In genomic region chr6:146090474-146090873, GRCh38 we compare ENCODE assay signal across 26 cellular contexts.
DNase-seq lines count a peak whose midpoint lies in the region; ATAC-seq and TF ChIP-seq lines count a peak whose summit lies in the region.
"Had no signal": no experiment of that assay in that cellular context is flagged by ENCODE, and none has a peak within 500 bp of the region (broad histone marks: within the 10 kb centered on the region; RNA-seq: fewer than 3 reads in every experiment).

No MANE protein-coding gene starts in this region.

- H3K4me3 ChIP-seq in retinal pigment epithelial cell (ENCODE audit: low read length), result no peak overlapping the region
- H3K4me3 ChIP-seq: ascending aorta, esophagus muscularis mucosa, tibial nerve had no signal

- no peak overlapping the region for H3K27ac ChIP-seq in epithelial cell of prostate
- H3K27ac ChIP-seq: ascending aorta, esophagus muscularis mucosa, tibial nerve had no signal

- DNase-seq in HS-5 (ENCODE audit: low read depth), result peak; percentile 29
- DNase-seq in RPMI7951 (ENCODE audit: low read depth), result peak; percentile 16
- DNase-seq in epithelial cell of prostate (ENCODE audit: low read depth, low spot score), result peak; percentile 12
- DNase-seq in retinal pigment epithelial cell (ENCODE audit: low read depth), result peak; percentile 89
- no peak for DNase-seq in KBM-7
- no peak for DNase-seq in activated CD4-positive, alpha-beta T cell treated with anti-CD3 and anti-CD28 coated beads for 4 hours
- no peak for DNase-seq in anterior cingulate cortex (lab: John Stamatoyannopoulos, UW)
- DNase-seq: activated CD4-positive, alpha-beta T cell treated with anti-CD3 and anti-CD28 coated beads for 48 hours; activated naive CD4-positive, alpha-beta T cell treated with anti-CD3 and anti-CD28 coated beads, Interleukin-2, amount 50 U/mL, for 16 hours; CD4-positive, CD25-positive, alpha-beta regulatory T cell; DMS 273 treated with DMSO at 0.1 percent for 48 hours; effector CD8-positive, alpha-beta T cell; GF-D8; left cardiac atrium; mesendoderm; naive thymus-derived CD4-positive, alpha-beta T cell; NCI-H1436; NCI-H526 treated with DMSO at 0.1 percent for 48 hours; right cardiac atrium; SIG-M5; stimulated activated CD4-positive, alpha-beta T cell treated with anti-CD3 and anti-CD28 coated beads, Interleukin-12 subunit alpha, Interleukin-12 subunit beta, amount 100 ng/mL, for 4 hours; stimulated activated CD4-positive, alpha-beta T cell treated with anti-CD3 and anti-CD28 coated beads, Interleukin-4, amount 100 ng/mL, for 4 hours had no signal

- in situ Hi-C loops in KBM-7 (cut with MboI; ENCODE audit: low pct_unique_long_range_greater_than_20kb, low sequenced_read_pairs), result no loop called here

- TF ChIP-seq CTCF in retinal pigment epithelial cell (conservative IDR thresholded peaks at IDR 0.05; ENCODE audit: low read depth, low read length), result no peak

- no peak for ATAC-seq in GM18873 (IDR thresholded peaks at IDR 0.05; ENCODE audit: low FRiP score, unreplicated experiment)
- ATAC-seq: left cardiac atrium; naive thymus-derived CD4-positive, alpha-beta T cell; right cardiac atrium had no signal

Comparison
In these comparisons a context has a peak if more than half of its experiments do, and no peak if none do; other contexts are left out.
1. DNase-seq: peak in HS-5 (single experiment), RPMI7951 (single experiment), epithelial cell of prostate (single experiment) and retinal pigment epithelial cell (single experiment); none in KBM-7 (single experiment), activated CD4-positive, alpha-beta T cell treated with anti-CD3 and anti-CD28 coated beads for 4 hours (0 of 2) and anterior cingulate cortex (0 of 58).